26 cellular contexts compared by ENCODE assay signal in the genomic region with DNA sequence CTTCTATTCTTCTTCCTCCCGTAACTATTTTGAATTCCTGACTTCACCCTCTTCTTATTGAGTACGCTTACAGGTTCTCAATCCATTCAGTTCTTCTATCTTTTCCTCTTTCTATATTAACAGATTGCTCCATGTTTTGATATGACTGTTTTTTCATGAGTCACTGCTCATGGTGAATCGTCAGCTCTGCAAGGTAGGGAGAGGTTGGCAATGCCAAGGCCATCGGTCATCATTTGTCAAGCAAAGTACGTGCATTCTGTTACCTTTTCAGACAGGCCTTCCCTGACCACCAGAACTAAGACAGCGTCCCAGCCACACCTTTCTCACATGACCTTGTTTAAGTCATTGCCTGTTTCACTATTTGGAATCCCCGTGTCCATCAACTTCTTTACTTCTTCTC.
"Had no signal": no experiment of that assay in that cellular context is flagged by ENCODE, and none has a peak within 500 bp of the region (broad histone marks: within the 10 kb centered on the region; RNA-seq: fewer than 3 reads in every experiment).

No MANE protein-coding gene starts in this region.

- H3K27me3 Mint-ChIP-seq: activated CD4-positive, alpha-beta memory T cell treated with anti-CD3 and anti-CD28 coated beads, Interleukin-2, amount 10 ng/mL, durations not matched to agents 7 days and 5 days; activated CD4-positive, alpha-beta T cell treated with anti-CD3 and anti-CD28 coated beads, Interleukin-2, amount 10 ng/mL, durations not matched to agents 7 days and 5 days; natural killer cell treated with Interleukin-12 subunit alpha and Interleukin-12 subunit beta and Interleukin-15 and Interleukin-18, amount 100 ng/mL, for 72 hours; T-helper 17 cell had no signal

- H3K36me3 Mint-ChIP-seq: activated naive CD4-positive, alpha-beta T cell treated with anti-CD3 and anti-CD28 coated beads, Interleukin-2, amount 50 U/mL, for 72 hours; natural killer cell treated with Interleukin-12 subunit alpha and Interleukin-12 subunit beta and Interleukin-15 and Interleukin-18, amount 100 ng/mL, for 72 hours; WTC11 had no signal

- H3K9me3 Mint-ChIP-seq: activated CD4-positive, alpha-beta T cell treated with anti-CD3 and anti-CD28 coated beads, Interleukin-2, amount 10 ng/mL, durations not matched to agents 7 days and 5 days; WTC11 had no signal

- H3K9me3 ChIP-seq: colonic mucosa, gastroesophageal sphincter, lower lobe of right lung, suprapubic skin, tibial artery had no signal

- H3K4me1 ChIP-seq: colonic mucosa, gastroesophageal sphincter, lower lobe of right lung, suprapubic skin, tibial artery had no signal

- H3K4me3 ChIP-seq: cardiac muscle cell, colonic mucosa, gastroesophageal sphincter, lower lobe of right lung, suprapubic skin, tibial artery had no signal

- DNase-seq: activated CD4-positive, alpha-beta memory T cell treated with anti-CD3 and anti-CD28 coated beads, Interleukin-2, amount 10 ng/mL, durations not matched to agents 7 days and 5 days; activated CD4-positive, alpha-beta T cell treated with anti-CD3 and anti-CD28 coated beads for 1 hour; activated CD4-positive, alpha-beta T cell treated with anti-CD3 and anti-CD28 coated beads, Interleukin-2, amount 10 ng/mL, durations not matched to agents 7 days and 5 days; activated naive CD4-positive, alpha-beta T cell; activated T-cell treated with anti-CD3 and anti-CD28 coated beads, Interleukin-2, amount 50 U/mL, for 72 hours; anterior cingulate cortex; cerebellar nuclear complex; colonic mucosa; effector CD8-positive, alpha-beta T cell; erythroblast; hippocampal formation; lower lobe of right lung; mesendoderm; right cardiac atrium; stimulated activated CD4-positive, alpha-beta T cell treated with anti-CD3 and anti-CD28 coated beads, Interleukin-15, amount 100 ng/mL, for 24 hours; stimulated activated CD4-positive, alpha-beta T cell treated with anti-CD3 and anti-CD28 coated beads, Interleukin-2, amount 100 ng/mL, for 24 hours; stimulated activated naive CD4-positive, alpha-beta T cell; T-helper 17 cell; T1000; tibial artery had no signal

- ATAC-seq: activated naive CD4-positive, alpha-beta T cell treated with anti-CD3 and anti-CD28 coated beads, Interleukin-2, amount 50 U/mL, for 72 hours; activated T-cell treated with anti-CD3 and anti-CD28 coated beads, Interleukin-2, amount 50 U/mL, for 72 hours; gastroesophageal sphincter; lower lobe of right lung; natural killer cell treated with Interleukin-12 subunit alpha and Interleukin-12 subunit beta and Interleukin-15 and Interleukin-18, amount 100 ng/mL, for 72 hours; right cardiac atrium; T-helper 17 cell; WTC11 had no signal

- H3K27ac Mint-ChIP-seq: activated CD4-positive, alpha-beta memory T cell treated with anti-CD3 and anti-CD28 coated beads, Interleukin-2, amount 10 ng/mL, durations not matched to agents 7 days and 5 days; activated CD4-positive, alpha-beta T cell treated with anti-CD3 and anti-CD28 coated beads, Interleukin-2, amount 10 ng/mL, durations not matched to agents 7 days and 5 days; activated naive CD4-positive, alpha-beta T cell treated with anti-CD3 and anti-CD28 coated beads, Interleukin-2, amount 50 U/mL, for 72 hours; activated T-cell treated with anti-CD3 and anti-CD28 coated beads, Interleukin-2, amount 50 U/mL, for 72 hours; natural killer cell treated with Interleukin-12 subunit alpha and Interleukin-12 subunit beta and Interleukin-15 and Interleukin-18, amount 100 ng/mL, for 72 hours; T-helper 17 cell; WTC11 had no signal

- H3K27ac ChIP-seq: cardiac muscle cell, colonic mucosa, gastroesophageal sphincter, lower lobe of right lung, suprapubic skin, tibial artery had no signal

- H3K4me1 Mint-ChIP-seq: activated CD4-positive, alpha-beta memory T cell treated with anti-CD3 and anti-CD28 coated beads, Interleukin-2, amount 10 ng/mL, durations not matched to agents 7 days and 5 days; activated CD4-positive, alpha-beta T cell treated with anti-CD3 and anti-CD28 coated beads, Interleukin-2, amount 10 ng/mL, durations not matched to agents 7 days and 5 days; T-helper 17 cell had no signal

- H3K27me3 ChIP-seq: cardiac muscle cell, colonic mucosa, gastroesophageal sphincter, suprapubic skin, tibial artery had no signal

- H3K36me3 ChIP-seq: cardiac muscle cell, colonic mucosa, gastroesophageal sphincter, lower lobe of right lung, suprapubic skin, tibial artery had no signal

- H3K4me3 Mint-ChIP-seq: activated CD4-positive, alpha-beta memory T cell treated with anti-CD3 and anti-CD28 coated beads, Interleukin-2, amount 10 ng/mL, durations not matched to agents 7 days and 5 days; activated CD4-positive, alpha-beta T cell treated with anti-CD3 and anti-CD28 coated beads, Interleukin-2, amount 10 ng/mL, durations not matched to agents 7 days and 5 days; activated T-cell treated with anti-CD3 and anti-CD28 coated beads, Interleukin-2, amount 50 U/mL, for 72 hours; natural killer cell treated with Interleukin-12 subunit alpha and Interleukin-12 subunit beta and Interleukin-15 and Interleukin-18, amount 100 ng/mL, for 72 hours; T-helper 17 cell; WTC11 had no signal
